ENCODE assay signal across 11 cellular contexts in the genomic region with DNA sequence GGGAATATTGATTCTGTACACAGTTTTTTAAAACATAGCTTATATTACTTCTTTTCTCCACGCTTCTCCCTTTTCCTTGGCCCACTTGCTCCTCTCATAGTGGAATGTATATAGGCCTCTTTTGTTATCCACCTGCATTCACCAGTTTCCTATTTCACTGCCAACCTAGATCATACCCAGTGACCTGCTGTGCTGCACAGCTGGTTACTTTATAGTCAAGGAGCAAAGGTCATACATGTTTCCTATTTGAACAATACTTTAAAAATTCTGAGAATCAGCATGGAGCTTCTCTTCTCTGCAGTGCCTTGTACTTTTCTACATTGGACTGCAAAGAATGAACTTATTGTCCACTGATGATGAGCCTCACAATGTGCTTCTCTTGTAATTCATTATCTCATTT.
"Had no signal": no experiment of that assay in that cellular context is flagged by ENCODE, and none has a peak within 500 bp of the region (broad histone marks: within the 10 kb centered on the region; RNA-seq: fewer than 3 reads in every experiment).

No MANE protein-coding gene starts in this region.

- H3K36me3 Mint-ChIP-seq: activated naive CD8-positive, alpha-beta T cell treated with anti-CD3 and anti-CD28 coated beads for 36 hours had no signal

- FAIRE-seq: pancreas, urothelium cell line had no signal

- H3K27me3 ChIP-seq: brain microvascular endothelial cell, pancreas had no signal

- H3K27me3 Mint-ChIP-seq: activated naive CD8-positive, alpha-beta T cell treated with anti-CD3 and anti-CD28 coated beads for 36 hours; activated T-cell treated with anti-CD3 and anti-CD28 coated beads, Interleukin-2, amount 50 U/mL, for 24 hours; dendritic cell treated with granulocyte-macrophage colony-stimulating factor and Interleukin-4, amounts not matched to agents 40 ng/mL and 50 ng/mL, for 4 days had no signal

- ATAC-seq: activated CD8-positive, alpha-beta memory T cell treated with anti-CD3 and anti-CD28 coated beads, Interleukin-2, amount 10 ng/mL, durations not matched to agents 7 days and 5 days; pancreas had no signal

- H3K27ac ChIP-seq: brain microvascular endothelial cell, pancreas had no signal

- H3K4me3 ChIP-seq: pancreas had no signal

- H3K4me3 Mint-ChIP-seq: activated CD8-positive, alpha-beta memory T cell treated with anti-CD3 and anti-CD28 coated beads, Interleukin-2, amount 10 ng/mL, durations not matched to agents 7 days and 5 days; activated naive CD8-positive, alpha-beta T cell treated with anti-CD3 and anti-CD28 coated beads for 36 hours; activated T-cell treated with anti-CD3 and anti-CD28 coated beads, Interleukin-2, amount 50 U/mL, for 24 hours; dendritic cell treated with granulocyte-macrophage colony-stimulating factor and Interleukin-4, amounts not matched to agents 40 ng/mL and 50 ng/mL, for 4 days had no signal

- H3K27ac Mint-ChIP-seq: activated CD8-positive, alpha-beta memory T cell treated with anti-CD3 and anti-CD28 coated beads, Interleukin-2, amount 10 ng/mL, durations not matched to agents 7 days and 5 days; activated naive CD8-positive, alpha-beta T cell treated with anti-CD3 and anti-CD28 coated beads for 36 hours; activated T-cell treated with anti-CD3 and anti-CD28 coated beads, Interleukin-2, amount 50 U/mL, for 24 hours; dendritic cell treated with granulocyte-macrophage colony-stimulating factor and Interleukin-4, amounts not matched to agents 40 ng/mL and 50 ng/mL, for 4 days had no signal

- H3K9me3 Mint-ChIP-seq: activated naive CD8-positive, alpha-beta T cell treated with anti-CD3 and anti-CD28 coated beads for 36 hours; activated T-cell treated with anti-CD3 and anti-CD28 coated beads, Interleukin-2, amount 50 U/mL, for 24 hours; dendritic cell treated with granulocyte-macrophage colony-stimulating factor and Interleukin-4, amounts not matched to agents 40 ng/mL and 50 ng/mL, for 4 days had no signal

- DNase-seq: activated CD4-positive, alpha-beta T cell treated with anti-CD3 and anti-CD28 coated beads, Interleukin-2, amount 50 U/mL, for 4 hours; activated CD8-positive, alpha-beta memory T cell treated with anti-CD3 and anti-CD28 coated beads, Interleukin-2, amount 10 ng/mL, durations not matched to agents 7 days and 5 days; activated gamma-delta T cell; activated naive CD8-positive, alpha-beta T cell treated with anti-CD3 and anti-CD28 coated beads for 36 hours; activated T-cell treated with anti-CD3 and anti-CD28 coated beads, Interleukin-2, amount 50 U/mL, for 24 hours; brain microvascular endothelial cell; erythroblast; pancreas; retina had no signal

- H3K36me3 ChIP-seq: brain microvascular endothelial cell, pancreas had no signal

- H3K9me3 ChIP-seq: pancreas had no signal
